In the genomic region with DNA sequence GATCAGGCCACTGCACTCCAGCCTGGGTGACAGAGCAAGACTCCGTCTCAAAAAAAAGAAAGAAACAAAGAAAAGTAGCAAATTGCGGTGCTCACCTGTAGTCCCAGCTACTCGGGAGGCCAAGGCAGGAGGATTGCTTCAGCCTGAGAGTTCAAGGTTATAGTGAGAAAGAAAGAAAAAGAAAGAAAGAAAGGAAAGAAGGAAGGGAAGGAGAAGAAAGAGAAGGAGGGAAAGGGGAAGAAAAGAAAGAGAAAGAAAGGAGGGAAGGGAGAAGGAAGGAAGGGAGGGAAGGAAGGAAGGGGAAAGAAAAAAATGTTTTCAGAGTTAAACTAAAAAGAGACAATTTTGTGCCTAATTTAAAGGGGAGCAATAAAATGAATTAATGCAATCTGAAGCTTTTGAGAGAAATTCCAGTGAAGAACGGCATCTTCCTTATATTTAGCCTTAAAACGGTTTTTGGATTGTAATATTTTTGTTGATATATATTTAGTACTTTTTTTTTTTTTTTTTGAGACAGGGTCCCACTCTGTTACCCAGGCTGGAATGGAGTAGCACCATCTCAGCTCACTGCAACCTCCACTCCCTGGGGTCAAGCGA, we compare ENCODE assay signal across 25 cellular contexts. TPM values are rescaled to one million over a fixed set of nuclear protein-coding genes. Genes with fewer than 3 reads are reported as not detected.
A peak's percentile ranks its signal among the peaks of the same experiment; 100 is the strongest.
DNase-seq lines count a peak whose midpoint lies in the region; ATAC-seq and TF ChIP-seq lines count a peak whose summit lies in the region.
"Had no signal": no experiment of that assay in that cellular context is flagged by ENCODE, and none has a peak within 500 bp of the region (broad histone marks: within the 10 kb centered on the region; RNA-seq: fewer than 3 reads in every experiment).

No MANE protein-coding gene starts in this region.

- ATAC-seq in GM23338 (no peak), IMR-90 (ENCODE audit: low read depth) (no peak), GM21390 (IDR thresholded peaks at IDR 0.05; ENCODE audit: unreplicated experiment) (no peak)
- ATAC-seq in effector memory CD8-positive, alpha-beta T cell (replicated peaks), result no peak
- ATAC-seq: CD8-positive, alpha-beta T cell; GM12878 had no signal

- no peaks in the 10 kb centered on the region for H3K9me3 Mint-ChIP-seq in GM23338
- H3K9me3 Mint-ChIP-seq in effector memory CD8-positive, alpha-beta T cell, result no peaks in the 10 kb centered on the region
- H3K9me3 Mint-ChIP-seq: CD8-positive, alpha-beta T cell; IgD-negative memory B cell had no signal

- in situ Hi-C loops in IMR-90 (cut with MboI; ENCODE audit: low sequenced_read_pairs), result no loop called here

- dilution Hi-C loops in IMR-90 (cut with HindIII; ENCODE audit: low sequenced_read_pairs, unreplicated experiment), result no loop called here

- no peak overlapping the region for H3K27ac Mint-ChIP-seq in GM23338
- peak overlapping the region; percentile 56 to 68 for H3K27ac Mint-ChIP-seq in effector memory CD8-positive, alpha-beta T cell
- H3K27ac Mint-ChIP-seq: B cell; CD8-positive, alpha-beta T cell; IgD-negative memory B cell had no signal

- no peak overlapping the region for H2AK9ac ChIP-seq in IMR-90 (replicated peaks; ENCODE audit: low read depth, low read length, poor library complexity)

- no peak for TF ChIP-seq POLR2A in IMR-90 (IDR thresholded peaks at IDR 0.05; ENCODE audit: low read depth, low read length)

- H3K36me3 ChIP-seq in GM23338 (ENCODE audit: insufficient read depth), result peaks cover 11% of the 10 kb centered on the region; the same call in 1 of the 2 replicates
- peaks cover 22% of the 10 kb centered on the region for H3K36me3 ChIP-seq in IMR-90 (ENCODE audit: control insufficient read depth, insufficient read depth, low read length)
- peaks cover 43% of the 10 kb centered on the region for H3K36me3 ChIP-seq in skeletal muscle satellite cell (ENCODE audit: insufficient read depth, low read length)

- H3K4ac ChIP-seq in IMR-90 (ENCODE audit: low read depth, low read length), result peak overlapping the region; percentile 32; the same call in 1 of the 2 replicates

- H4K5ac ChIP-seq in IMR-90 (ENCODE audit: low read depth, low read length), result peak overlapping the region; percentile 29

- H3K27ac ChIP-seq in GM23338 (ENCODE audit: low read depth), result peak overlapping the region; percentile 33; the same call in 1 of the 2 replicates
- H3K27ac ChIP-seq in IMR-90 (ENCODE audit: insufficient read depth, low read length), result peak overlapping the region; percentile 63
- no peak overlapping the region for H3K27ac ChIP-seq in caudate nucleus (ENCODE audit: low read depth, low read length)
- H3K27ac ChIP-seq: C4-2B had no signal

- H3K56ac ChIP-seq in IMR-90 (ENCODE audit: extremely low read depth, insufficient read depth, low read length), result no peak overlapping the region

- H3K79me2 ChIP-seq in GM23338 (replicated peaks; ENCODE audit: insufficient read depth), result no peaks in the 10 kb centered on the region

- H3K4me1 ChIP-seq in GM23338 (ENCODE audit: insufficient read depth), result peaks cover 7% of the 10 kb centered on the region; the same call in 1 of the 2 replicates
- peaks cover 6% of the 10 kb centered on the region; the same call in 1 of the 2 replicates for H3K4me1 ChIP-seq in IMR-90 (ENCODE audit: control insufficient read depth, insufficient read depth, low read length)
- peaks cover 18% of the 10 kb centered on the region for H3K4me1 ChIP-seq in skeletal muscle satellite cell (ENCODE audit: control insufficient read depth, insufficient read depth, low read length)

- peaks cover 11% of the 10 kb centered on the region for H3K27me3 Mint-ChIP-seq in GM23338 (ENCODE audit: insufficient read depth, low read depth, poor library complexity)
- no peaks in the 10 kb centered on the region for H3K27me3 Mint-ChIP-seq in effector memory CD8-positive, alpha-beta T cell
- H3K27me3 Mint-ChIP-seq: B cell, IgD-negative memory B cell had no signal

- H3K4me2 ChIP-seq in GM23338 (no peak overlapping the region), IMR-90 (ENCODE audit: low read depth, low read length) (no peak overlapping the region), skeletal muscle satellite cell (ENCODE audit: low read length) (peak overlapping the region; percentile 22)

- no peak overlapping the region for H3K23ac ChIP-seq in IMR-90 (ENCODE audit: low read depth, low read length)

- WGBS in IMR-90 (ENCODE audit: extremely low coverage in 2 of 2, insufficient read length in 1 of 2), 2 experiments, result 100% methylated on average over 3 of the region's 6 CpGs; no CpG with 5 or more reads in 1 of the 2 experiments

- H3K27me3 ChIP-seq in GM23338 (ENCODE audit: insufficient read depth) (no peaks in the 10 kb centered on the region), IMR-90 (ENCODE audit: control insufficient read depth, insufficient read depth, low read length) (no peaks in the 10 kb centered on the region), skeletal muscle satellite cell (ENCODE audit: control insufficient read depth, insufficient read depth, low read length) (no peaks in the 10 kb centered on the region)

- H4K20me1 ChIP-seq in GM23338 (replicated peaks; ENCODE audit: insufficient read depth), result no peaks in the 10 kb centered on the region
- no peaks in the 10 kb centered on the region for H4K20me1 ChIP-seq in IMR-90 (ENCODE audit: insufficient read depth, low read length)

- H2AFZ ChIP-seq in GM23338 (no peak overlapping the region), IMR-90 (replicated peaks; ENCODE audit: low read length, poor library complexity) (no peak overlapping the region)

- POLR2A ChIA-PET in IMR-90 (lab: Charles Lee; ENCODE audit: unreplicated experiment), result no interaction called here

- no peak for DNase-seq in GM23338 (ENCODE audit: low spot score)
- DNase-seq in IMR-90, result no peak
- no peak for DNase-seq in effector memory CD8-positive, alpha-beta T cell
- DNase-seq in stimulated activated CD4-positive, alpha-beta T cell treated with anti-CD3 and anti-CD28 coated beads, Interleukin-4, amount 100 ng/mL, for 4 hours, result no peak
- no peak for DNase-seq in caudate nucleus (lab: John Stamatoyannopoulos, UW)
- no peak for DNase-seq in cerebellum (ENCODE audit: low spot score)
- DNase-seq: CD8-positive, alpha-beta T cell; DMS 273 treated with DMSO at 0.1 percent for 48 hours; DMS79; EL; GDM1; NCI-H1048; NCI-H1417; NCI-H1694; NCI-H2029 treated with DMSO at 0.1 percent for 48 hours; NCI-H446 treated with DMSO at 0.1 percent for 48 hours; NCI-H526; RPMI8226; SHP77 had no signal

- TF ChIP-seq RAD21 in IMR-90 (IDR thresholded peaks at IDR 0.05; ENCODE audit: low read length), result no peak

- H3K9me1 ChIP-seq in IMR-90 (ENCODE audit: insufficient read depth, low read length), result 0 out of 2 replicates have a peak, but pooled peaks cover 3% of the 10 kb centered on the region

- intact Hi-C loops in IMR-90 (cut with micrococcal nuclease), result no loop called here

- H3K4me3 ChIP-seq in GM23338 (no peak overlapping the region), IMR-90 (ENCODE audit: insufficient read depth, low read depth, low read length) (no peak overlapping the region), skeletal muscle satellite cell (ENCODE audit: low read length) (no peak overlapping the region)
- H3K4me3 ChIP-seq: GM12878 had no signal

- peaks cover 21% of the 10 kb centered on the region for H3K36me3 Mint-ChIP-seq in GM23338 (ENCODE audit: low read depth)
- H3K36me3 Mint-ChIP-seq in effector memory CD8-positive, alpha-beta T cell (ENCODE audit: insufficient read depth), result peaks cover 5% of the 10 kb centered on the region

- H2AK5ac ChIP-seq in IMR-90 (ENCODE audit: low read depth, low read length), result peak overlapping the region; percentile 75; the same call in 1 of the 2 replicates

- H3K9me2 ChIP-seq in GM23338 (ENCODE audit: insufficient read depth), result no peaks in the 10 kb centered on the region

- peaks cover 12 to 25% of the 10 kb centered on the region in 2 experiments for H3K79me1 ChIP-seq in IMR-90 (ENCODE audit: low read depth in 1 of 2, low read length in 2 of 2)

- H3K9me3 ChIP-seq in IMR-90 (ENCODE audit: control insufficient read depth, insufficient read depth, low read length), result no peaks in the 10 kb centered on the region
- H3K9me3 ChIP-seq in skeletal muscle satellite cell (replicated peaks; ENCODE audit: low read length), result no peaks in the 10 kb centered on the region

- TF ChIP-seq CTCF in GM23338 (conservative IDR thresholded peaks at IDR 0.05; ENCODE audit: low read depth in 2 of 2) (no peak), IMR-90 (conservative IDR thresholded peaks at IDR 0.05; ENCODE audit: low read depth, low read length) (no peak)

- H3K9ac ChIP-seq in IMR-90 (ENCODE audit: low read depth, low read length), result no peak overlapping the region
- no peak overlapping the region for H3K9ac ChIP-seq in skeletal muscle satellite cell (ENCODE audit: low read depth, low read length)

- 0 out of 4 replicates have a peak overlapping the region, but pooled peaks of 1 of the 2 experiments have one; percentile 19 for H4K8ac ChIP-seq in IMR-90 (ENCODE audit: low read depth in 2 of 2, low read length in 2 of 2)

- H3F3A ChIP-seq in GM23338 (replicated peaks; ENCODE audit: low read depth), result 0 out of 2 replicates have a peak, but pooled peaks cover 5% of the 10 kb centered on the region

- no peaks in the 10 kb centered on the region for H3K4me1 Mint-ChIP-seq in GM23338
- no peaks in the 10 kb centered on the region for H3K4me1 Mint-ChIP-seq in effector memory CD8-positive, alpha-beta T cell (ENCODE audit: low read depth in 2 of 2)
- H3K4me1 Mint-ChIP-seq: B cell had no signal

- H2BK120ac ChIP-seq in IMR-90 (ENCODE audit: low read depth, low read length), result no peak overlapping the region

- CTCF ChIA-PET in IMR-90 (lab: Yijun Ruan, JAX), result interaction anchor here (1.4 kb wide), 1 partner anchor 110 kb away, joined by 3 read pairs; no protein-coding TSS in a partner anchor

- peak overlapping the region; percentile 94 for H2BK5ac ChIP-seq in IMR-90 (ENCODE audit: low read depth, low read length, poor library complexity, severe bottlenecking)

- peak overlapping the region; percentile 22; the same call in 1 of the 2 replicates for H4K91ac ChIP-seq in IMR-90 (ENCODE audit: insufficient read depth, low read depth, low read length)

- peak overlapping the region; percentile 57; the same call in 1 of the 2 replicates for H2BK20ac ChIP-seq in IMR-90 (ENCODE audit: low read depth, low read length)

- no peak overlapping the region for H3K4me3 Mint-ChIP-seq in GM23338
- H3K4me3 Mint-ChIP-seq in effector memory CD8-positive, alpha-beta T cell, result no peak overlapping the region
- H3K4me3 Mint-ChIP-seq: B cell; CD8-positive, alpha-beta T cell; IgD-negative memory B cell had no signal

- no peak overlapping the region for H3K18ac ChIP-seq in IMR-90 (ENCODE audit: low read depth, low read length)

- no peak overlapping the region for H2BK15ac ChIP-seq in IMR-90 (ENCODE audit: low read depth, low read length)

- H3K14ac ChIP-seq in IMR-90 (replicated peaks; ENCODE audit: low read depth, low read length), result no peak overlapping the region

- BruUV-seq in IMR-90 (replicated peaks; lab: Mats Ljungman, UMichigan), result no TSS peak

RNA-seq across cellular contexts. Expression of a gene that starts 47.4 kb away (rescaled TPM):
- 19.7 and 20.0 TPM in 2 replicates for total RNA-seq in GM23338 (2014; rRNA removed; shearing (Covaris generic))
- polyA plus RNA-seq in GM23338 (2016; fragmentation: Nextera tagmentation; extraction: Ambion mirVana), result 7.7 and 9.7 TPM in 2 replicates
- total RNA-seq in IMR-90 (2012; rRNA removed), result 14.7 and 23.6 TPM in 2 replicates
- 5.7 and 7.8 TPM in 2 replicates for polyA plus RNA-seq in IMR-90 (2012; rRNA removed)
- polyA plus RNA-seq in IMR-90 (2012; cell fraction: cytosol; rRNA removed), result 1.1 and 1.7 TPM in 2 replicates
- polyA plus RNA-seq in IMR-90 (2012; cell fraction: nucleus; rRNA removed; ENCODE audit: low replicate concordance), result 1.8 and 10.0 TPM in 2 replicates
- total RNA-seq in skeletal muscle satellite cell (2012; rRNA removed), result 10.6 and 19.7 TPM in 2 replicates
- 44.7 TPM for total RNA-seq in cerebellum
